Comparison of ENCODE assay signal across 19 cellular contexts in genomic region chr17:78765821-78766220, GRCh38. TPM values are rescaled to one million over a fixed set of nuclear protein-coding genes. Genes with fewer than 3 reads are reported as not detected.
DNase-seq lines count a peak whose midpoint lies in the region; ATAC-seq and TF ChIP-seq lines count a peak whose summit lies in the region.
"Had no signal": no experiment of that assay in that cellular context is flagged by ENCODE, and none has a peak within 500 bp of the region (broad histone marks: within the 10 kb centered on the region; RNA-seq: fewer than 3 reads in every experiment).

No MANE protein-coding gene starts in this region.

- no peak overlapping the region for H3K4me3 Mint-ChIP-seq in mesothelial cell of epicardium
- no peak overlapping the region for H3K4me3 Mint-ChIP-seq in stimulated activated effector memory CD8-positive, alpha-beta T cell treated with anti-CD3 and anti-CD28 coated beads, Interleukin-12 subunit alpha, Interleukin-12 subunit beta, amount 100 ng/mL, for 72 hours

- peaks cover 24% of the 10 kb centered on the region for H3K4me1 Mint-ChIP-seq in mesothelial cell of epicardium
- H3K4me1 Mint-ChIP-seq in stimulated activated effector memory CD8-positive, alpha-beta T cell treated with anti-CD3 and anti-CD28 coated beads, Interleukin-12 subunit alpha, Interleukin-12 subunit beta, amount 100 ng/mL, for 72 hours, result peaks cover 43% of the 10 kb centered on the region

- ATAC-seq in left ventricle myocardium superior, result peak; percentile 24
- ATAC-seq in activated naive CD4-positive, alpha-beta T cell treated with anti-CD3 and anti-CD28 coated beads, Interleukin-2, amount 50 U/mL, for 72 hours, result no peak
- ATAC-seq in stimulated activated effector memory CD8-positive, alpha-beta T cell treated with anti-CD3 and anti-CD28 coated beads, Interleukin-12 subunit alpha, Interleukin-12 subunit beta, amount 100 ng/mL, for 72 hours, result no peak
- ATAC-seq: left cardiac atrium; stimulated activated naive CD8-positive, alpha-beta T cell treated with anti-CD3 and anti-CD28 coated beads, Interleukin-15, Interleukin-2, amounts not matched to agents 100 U/mL and 50 U/mL, for 24 hours had no signal

- no peaks in the 10 kb centered on the region for H3K36me3 Mint-ChIP-seq in activated naive CD4-positive, alpha-beta T cell treated with anti-CD3 and anti-CD28 coated beads, Interleukin-2, amount 50 U/mL, for 72 hours
- H3K36me3 Mint-ChIP-seq in mesothelial cell of epicardium, result no peaks in the 10 kb centered on the region
- H3K36me3 Mint-ChIP-seq in stimulated activated effector memory CD8-positive, alpha-beta T cell treated with anti-CD3 and anti-CD28 coated beads, Interleukin-12 subunit alpha, Interleukin-12 subunit beta, amount 100 ng/mL, for 72 hours, result peaks cover 6% of the 10 kb centered on the region

- H3K9me3 ChIP-seq in left ventricle myocardium inferior (replicated peaks), result no peaks in the 10 kb centered on the region
- H3K9me3 ChIP-seq: HAP-1, upper lobe of left lung had no signal

- H3K9me3 Mint-ChIP-seq in activated naive CD4-positive, alpha-beta T cell treated with anti-CD3 and anti-CD28 coated beads, Interleukin-2, amount 50 U/mL, for 72 hours, result no peaks in the 10 kb centered on the region
- H3K9me3 Mint-ChIP-seq in mesothelial cell of epicardium, result no peaks in the 10 kb centered on the region
- H3K9me3 Mint-ChIP-seq in stimulated activated effector memory CD8-positive, alpha-beta T cell treated with anti-CD3 and anti-CD28 coated beads, Interleukin-12 subunit alpha, Interleukin-12 subunit beta, amount 100 ng/mL, for 72 hours, result no peaks in the 10 kb centered on the region

- H3K4me1 ChIP-seq in left ventricle myocardium inferior, result peaks cover 83% of the 10 kb centered on the region
- H3K4me1 ChIP-seq: foreskin keratinocyte had no signal

- no peak overlapping the region for H3K27ac ChIP-seq in left ventricle myocardium inferior (replicated peaks)
- H3K27ac ChIP-seq: foreskin keratinocyte, upper lobe of left lung had no signal

- peak overlapping the region; percentile 21 to 83 for H3K27ac Mint-ChIP-seq in activated naive CD4-positive, alpha-beta T cell treated with anti-CD3 and anti-CD28 coated beads, Interleukin-2, amount 50 U/mL, for 72 hours
- H3K27ac Mint-ChIP-seq in mesothelial cell of epicardium, result peak overlapping the region; percentile 70
- no peak overlapping the region for H3K27ac Mint-ChIP-seq in stimulated activated effector memory CD8-positive, alpha-beta T cell treated with anti-CD3 and anti-CD28 coated beads, Interleukin-12 subunit alpha, Interleukin-12 subunit beta, amount 100 ng/mL, for 72 hours

- no peaks in the 10 kb centered on the region for H3K36me3 ChIP-seq in left ventricle myocardium inferior
- H3K36me3 ChIP-seq: HAP-1, upper lobe of left lung had no signal

- DNase-seq in left ventricle myocardium superior, result no peak
- DNase-seq in left ventricle myocardium inferior, result no peak
- DNase-seq in activated naive CD4-positive, alpha-beta T cell treated with anti-CD3 and anti-CD28 coated beads, Interleukin-2, amount 50 U/mL, for 72 hours (ENCODE audit: low spot score in 2 of 2), result no peak
- DNase-seq in mesothelial cell of epicardium (ENCODE audit: low spot score in 2 of 2, unreplicated experiment in 2 of 2), result no peak
- DNase-seq in LoVo (ENCODE audit: low spot score), result no peak
- no peak for DNase-seq in amniotic stem cell (lab: John Stamatoyannopoulos, UW)
- DNase-seq in stimulated activated effector memory CD8-positive, alpha-beta T cell treated with anti-CD3 and anti-CD28 coated beads, Interleukin-12 subunit alpha, Interleukin-12 subunit beta, amount 100 ng/mL, for 72 hours (ENCODE audit: low spot score in 2 of 2), result no peak
- DNase-seq in dedifferentiated amniotic fluid mesenchymal stem cell (ENCODE audit: extremely low spot score), result no peak
- DNase-seq: activated CD4-positive, alpha-beta T cell treated with anti-CD3 and anti-CD28 coated beads, Interleukin-2, amount 50 U/mL, for 48 hours; KG1; left cardiac atrium; NCI-H1092 treated with DMSO at 0.1 percent for 48 hours; NCI-H524; retina; stimulated activated naive CD8-positive, alpha-beta T cell treated with anti-CD3 and anti-CD28 coated beads, Interleukin-15, Interleukin-2, amounts not matched to agents 100 U/mL and 50 U/mL, for 24 hours; SW 1271; upper lobe of left lung had no signal

- no peak overlapping the region for H3K4me3 ChIP-seq in left ventricle myocardium inferior
- H3K4me3 ChIP-seq: HAP-1, upper lobe of left lung had no signal

- H3K27me3 Mint-ChIP-seq in mesothelial cell of epicardium (ENCODE audit: low read depth), result no peaks in the 10 kb centered on the region

- TF ChIP-seq CTCF in left ventricle myocardium inferior (IDR thresholded peaks at IDR 0.05; ENCODE audit: borderline replicate concordance) (no peak), mesothelial cell of epicardium (IDR thresholded peaks at IDR 0.05; ENCODE audit: unreplicated experiment) (no peak)

- no peaks in the 10 kb centered on the region for H3K27me3 ChIP-seq in left ventricle myocardium inferior (ENCODE audit: low read depth)
- H3K27me3 ChIP-seq: foreskin keratinocyte, upper lobe of left lung had no signal

- intact Hi-C loops in left ventricle myocardium superior (cut with micrococcal nuclease), result no loop called here
- intact Hi-C loops in left ventricle myocardium inferior (cut with micrococcal nuclease), result no loop called here

RNA-seq across cellular contexts. Expression of gene CYTH1, which starts 16.3 kb away (rescaled TPM):
- total RNA-seq in left ventricle myocardium superior, result 38.0 TPM
- total RNA-seq in left ventricle myocardium inferior, result 28.9 TPM
- total RNA-seq in activated naive CD4-positive, alpha-beta T cell treated with anti-CD3 and anti-CD28 coated beads, Interleukin-2, amount 50 U/mL, for 72 hours, result 100 to 1,000 TPM in 1 of 2 donors, 10 to 100 TPM in 1; 82.6 to 148 TPM
- total RNA-seq in mesothelial cell of epicardium, result 40.3 to 44.3 TPM (median 42.8 TPM) in 3 replicates
